In the genomic region with DNA sequence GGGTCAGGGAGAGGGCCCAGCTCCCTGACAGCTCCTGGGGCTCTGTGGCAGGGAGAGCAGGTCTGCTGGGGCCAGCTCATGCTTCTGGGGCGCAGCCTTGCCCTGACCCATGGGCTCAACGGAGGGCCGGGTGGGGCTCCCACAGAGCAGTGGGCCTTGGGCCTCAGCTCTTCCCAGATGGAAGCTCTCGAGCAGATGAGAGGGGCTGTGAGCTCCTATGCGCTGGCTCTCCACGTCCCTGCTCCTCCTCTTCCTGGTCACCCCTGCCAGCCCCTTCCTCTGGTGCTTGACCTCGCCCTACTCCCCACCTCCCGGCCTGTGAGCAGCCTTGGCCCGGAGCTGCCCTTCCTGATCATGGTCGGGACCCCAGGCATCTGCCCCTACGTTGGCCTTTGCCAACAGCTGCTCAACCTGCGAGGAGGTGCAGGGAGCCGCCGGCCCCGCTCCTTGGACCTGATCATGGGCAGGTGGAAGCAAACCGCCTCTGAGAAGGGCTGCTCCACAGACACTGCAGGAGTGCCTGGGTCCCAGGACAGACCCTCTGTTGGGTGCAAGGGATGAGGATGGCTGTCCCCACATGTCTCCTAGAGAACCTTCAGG, we compare ENCODE assay signal across 24 cellular contexts. TPM values are rescaled to one million over a fixed set of nuclear protein-coding genes. Genes with fewer than 3 reads are reported as not detected.
DNase-seq lines count a peak whose midpoint lies in the region; ATAC-seq, FAIRE-seq and TF ChIP-seq lines count a peak whose summit lies in the region.
"Had no signal": no experiment of that assay in that cellular context is flagged by ENCODE, and none has a peak within 500 bp of the region (broad histone marks: within the 10 kb centered on the region; RNA-seq: fewer than 3 reads in every experiment).

No MANE protein-coding gene starts in this region.

- no peaks in the 10 kb centered on the region for H3K9me3 Mint-ChIP-seq in activated CD8-positive, alpha-beta memory T cell treated with anti-CD3 and anti-CD28 coated beads, Interleukin-2, amount 10 ng/mL, durations not matched to agents 7 days and 5 days (ENCODE audit: low read depth)
- no peaks in the 10 kb centered on the region for H3K9me3 Mint-ChIP-seq in CD4-positive, CD25-positive, alpha-beta regulatory T cell
- H3K9me3 Mint-ChIP-seq in activated CD8-positive, alpha-beta T cell treated with anti-CD3 and anti-CD28 coated beads for 36 hours = no peaks in the 10 kb centered on the region
- H3K9me3 Mint-ChIP-seq in endodermal cell = no peaks in the 10 kb centered on the region
- H3K9me3 Mint-ChIP-seq: activated CD4-positive, alpha-beta T cell treated with anti-CD3 and anti-CD28 coated beads, Interleukin-2, amount 10 ng/mL, durations not matched to agents 7 days and 5 days; nephron had no signal

- H3K27ac Mint-ChIP-seq in activated CD8-positive, alpha-beta memory T cell treated with anti-CD3 and anti-CD28 coated beads, Interleukin-2, amount 10 ng/mL, durations not matched to agents 7 days and 5 days = peak overlapping the region; percentile 74
- H3K27ac Mint-ChIP-seq in CD4-positive, CD25-positive, alpha-beta regulatory T cell = peak overlapping the region in 1 of 3 donors; percentile 48
- H3K27ac Mint-ChIP-seq in activated CD8-positive, alpha-beta T cell treated with anti-CD3 and anti-CD28 coated beads for 36 hours = peak overlapping the region; percentile 95
- H3K27ac Mint-ChIP-seq in endodermal cell = no peak overlapping the region

- H3K9ac ChIP-seq in keratinocyte (ENCODE audit: control insufficient read depth, extremely low read depth, insufficient read depth, low read length) (peak overlapping the region; percentile 28), endodermal cell (ENCODE audit: extremely low read depth, low read length, poor library complexity, severe bottlenecking) (no peak overlapping the region)
- H3K9ac ChIP-seq: GM23248 had no signal

- TF ChIP-seq CTCF in activated CD8-positive, alpha-beta T cell treated with anti-CD3 and anti-CD28 coated beads for 36 hours (IDR thresholded peaks at IDR 0.05) = no peak
- TF ChIP-seq CTCF in keratinocyte (optimal IDR thresholded peaks at IDR 0.05 in 1 of 3, IDR thresholded peaks at IDR 0.05 in 1 of 3, conservative IDR thresholded peaks at IDR 0.05 in 1 of 3; ENCODE audit: extremely low read depth in 1 of 3, insufficient read depth in 2 of 3, low read length in 3 of 3) = no peak
- TF ChIP-seq CTCF in endodermal cell (conservative IDR thresholded peaks at IDR 0.05) = no peak

- no peak overlapping the region for H3K4me3 ChIP-seq in CD4-positive, CD25-positive, alpha-beta regulatory T cell (ENCODE audit: low read depth, low read length)
- H3K4me3 ChIP-seq in keratinocyte (ENCODE audit: control insufficient read depth in 2 of 3, extremely low read depth in 1 of 3, insufficient read depth in 2 of 3, low read depth in 1 of 3, low read length in 3 of 3) (no peak overlapping the region), endodermal cell (ENCODE audit: low read length) (no peak overlapping the region)
- H3K4me3 ChIP-seq: A549, GM23248, right lobe of liver, thoracic aorta had no signal

- CTCF ChIA-PET in activated CD8-positive, alpha-beta memory T cell treated with anti-CD3 and anti-CD28 coated beads, Interleukin-2, amount 10 ng/mL, durations not matched to agents 7 days and 5 days (lab: Charles Lee) = interaction anchor here (0.8 to 2.3 kb wide), 6 partner anchors 114 to 306 kb away, joined by 3 to 18 read pairs (median 6); no protein-coding TSS in a partner anchor
- CTCF ChIA-PET in activated CD8-positive, alpha-beta T cell treated with anti-CD3 and anti-CD28 coated beads for 36 hours (lab: Charles Lee) = interaction anchor here (0.8 to 1.6 kb wide), 3 partner anchors 114 to 305 kb away, joined by 3 to 10 read pairs (median 3); no protein-coding TSS in a partner anchor

- H3K36me3 ChIP-seq in CD4-positive, CD25-positive, alpha-beta regulatory T cell (ENCODE audit: control insufficient read depth, insufficient read depth, low read length) = no peaks in the 10 kb centered on the region
- no peaks in the 10 kb centered on the region for H3K36me3 ChIP-seq in keratinocyte (ENCODE audit: control insufficient read depth in 2 of 2, extremely low read depth in 1 of 2, insufficient read depth in 2 of 2, low read length in 2 of 2)
- no peaks in the 10 kb centered on the region for H3K36me3 ChIP-seq in endodermal cell (ENCODE audit: control insufficient read depth, insufficient read depth, low read length)
- H3K36me3 ChIP-seq: right lobe of liver, thoracic aorta had no signal

- peaks cover 24% of the 10 kb centered on the region for H3K4me1 Mint-ChIP-seq in activated CD8-positive, alpha-beta memory T cell treated with anti-CD3 and anti-CD28 coated beads, Interleukin-2, amount 10 ng/mL, durations not matched to agents 7 days and 5 days
- peaks cover 0 to 31% (median 16%) of the 10 kb centered on the region in 4 donors for H3K4me1 Mint-ChIP-seq in CD4-positive, CD25-positive, alpha-beta regulatory T cell
- H3K4me1 Mint-ChIP-seq in activated CD8-positive, alpha-beta T cell treated with anti-CD3 and anti-CD28 coated beads for 36 hours (ENCODE audit: low read depth) = peaks cover 31% of the 10 kb centered on the region
- H3K4me1 Mint-ChIP-seq in endodermal cell = peaks cover 7% of the 10 kb centered on the region

- H2AFZ ChIP-seq in keratinocyte (ENCODE audit: control insufficient read depth, low read length) = no peak overlapping the region
- H2AFZ ChIP-seq: GM23248 had no signal

- no peaks in the 10 kb centered on the region for H3K9me1 ChIP-seq in keratinocyte (ENCODE audit: control insufficient read depth, extremely low read depth, insufficient read depth, low read length)

- H3K4me3 Mint-ChIP-seq in activated CD8-positive, alpha-beta memory T cell treated with anti-CD3 and anti-CD28 coated beads, Interleukin-2, amount 10 ng/mL, durations not matched to agents 7 days and 5 days = no peak overlapping the region
- H3K4me3 Mint-ChIP-seq in CD4-positive, CD25-positive, alpha-beta regulatory T cell = no peak overlapping the region
- H3K4me3 Mint-ChIP-seq in activated CD8-positive, alpha-beta T cell treated with anti-CD3 and anti-CD28 coated beads for 36 hours = peak overlapping the region; percentile 63
- no peak overlapping the region for H3K4me3 Mint-ChIP-seq in endodermal cell
- H3K4me3 Mint-ChIP-seq: activated CD4-positive, alpha-beta T cell treated with anti-CD3 and anti-CD28 coated beads, Interleukin-2, amount 10 ng/mL, durations not matched to agents 7 days and 5 days; IgD-negative memory B cell; nephron had no signal

- H3K9me3 ChIP-seq in CD4-positive, CD25-positive, alpha-beta regulatory T cell (ENCODE audit: control insufficient read depth in 2 of 2, low read length in 2 of 2) = no peaks in the 10 kb centered on the region
- H3K9me3 ChIP-seq in keratinocyte (ENCODE audit: control insufficient read depth, low read depth, low read length) (no peaks in the 10 kb centered on the region), endodermal cell (ENCODE audit: control insufficient read depth, low read length) (no peaks in the 10 kb centered on the region)
- H3K9me3 ChIP-seq: A549, right lobe of liver, thoracic aorta had no signal

- dilution Hi-C loops in keratinocyte (cut with MboI; ENCODE audit: extremely low pct_ligation_motif_present, low sequenced_read_pairs) = no loop called here

- FAIRE-seq in keratinocyte (lab: Jason Lieb, UNC) (no peak), frontal cortex (lab: Jason Lieb, UNC) (no peak)
- FAIRE-seq: A549 had no signal

- H3K27ac ChIP-seq in CD4-positive, CD25-positive, alpha-beta regulatory T cell (ENCODE audit: insufficient read depth, low read length, poor library complexity, severe bottlenecking) = peak overlapping the region; percentile 56
- no peak overlapping the region for H3K27ac ChIP-seq in keratinocyte (ENCODE audit: control insufficient read depth, insufficient read depth, low read length)
- H3K27ac ChIP-seq in endodermal cell (ENCODE audit: low read depth, low read length) = no peak overlapping the region
- H3K27ac ChIP-seq: C4-2B, epithelial cell of prostate, GM23248, right lobe of liver, thoracic aorta had no signal

- no peak overlapping the region for H3K4me2 ChIP-seq in keratinocyte (ENCODE audit: control insufficient read depth, extremely low read depth, insufficient read depth, low read depth, low read length)

- no peaks in the 10 kb centered on the region for H3K79me2 ChIP-seq in keratinocyte (ENCODE audit: control insufficient read depth, insufficient read depth, low read length)

- intact Hi-C loops in activated CD8-positive, alpha-beta T cell treated with anti-CD3 and anti-CD28 coated beads for 36 hours (cut with micrococcal nuclease) = loop anchor here (5.0 kb wide), 2 partner anchors 115 to 290 kb away; no protein-coding TSS in a partner anchor

- peaks cover 2% of the 10 kb centered on the region for H3K36me3 Mint-ChIP-seq in activated CD8-positive, alpha-beta memory T cell treated with anti-CD3 and anti-CD28 coated beads, Interleukin-2, amount 10 ng/mL, durations not matched to agents 7 days and 5 days
- no peaks in the 10 kb centered on the region for H3K36me3 Mint-ChIP-seq in CD4-positive, CD25-positive, alpha-beta regulatory T cell
- H3K36me3 Mint-ChIP-seq in activated CD8-positive, alpha-beta T cell treated with anti-CD3 and anti-CD28 coated beads for 36 hours (ENCODE audit: low read depth) = no peaks in the 10 kb centered on the region
- H3K36me3 Mint-ChIP-seq in endodermal cell (ENCODE audit: low read depth) = no peaks in the 10 kb centered on the region
- H3K36me3 Mint-ChIP-seq: IgD-negative memory B cell had no signal

- POLR2A ChIA-PET in activated CD8-positive, alpha-beta T cell treated with anti-CD3 and anti-CD28 coated beads for 36 hours (lab: Charles Lee) = interaction anchor here (0.6 to 1.2 kb wide), 4 partner anchors 15 to 138 kb away, joined by 3 to 4 read pairs (median 3); no protein-coding TSS in a partner anchor

- H4K20me1 ChIP-seq in keratinocyte (ENCODE audit: control insufficient read depth, extremely low read depth, insufficient read depth, low read length) = no peaks in the 10 kb centered on the region

- DNase-seq in activated CD8-positive, alpha-beta memory T cell treated with anti-CD3 and anti-CD28 coated beads, Interleukin-2, amount 10 ng/mL, durations not matched to agents 7 days and 5 days = no peak
- no peak for DNase-seq in activated CD8-positive, alpha-beta memory T cell treated with anti-CD3 and anti-CD28 coated beads, Interleukin-2, amount 50 U/mL, for 48 hours
- DNase-seq in CD4-positive, CD25-positive, alpha-beta regulatory T cell = no peak
- no peak for DNase-seq in activated CD8-positive, alpha-beta T cell treated with anti-CD3 and anti-CD28 coated beads for 36 hours
- DNase-seq in keratinocyte (ENCODE audit: low read depth, low spot score) (no peak), hypothalamus (lab: John Stamatoyannopoulos, UW) (no peak), endodermal cell (no peak), frontal cortex (ENCODE audit: low spot score in 2 of 2) (no peak)
- DNase-seq: anterior cingulate cortex, caudate nucleus, NCI-H1417 treated with DMSO at 0.1 percent for 48 hours, NCI-H526, right lobe of liver had no signal

- H3K27me3 ChIP-seq in CD4-positive, CD25-positive, alpha-beta regulatory T cell (ENCODE audit: control insufficient read depth, insufficient read depth, low read length) = no peaks in the 10 kb centered on the region
- peaks cover 7% of the 10 kb centered on the region for H3K27me3 ChIP-seq in keratinocyte (ENCODE audit: control insufficient read depth, extremely low read depth, insufficient read depth, low read length)
- peaks cover 5% of the 10 kb centered on the region for H3K27me3 ChIP-seq in endodermal cell (ENCODE audit: control insufficient read depth, insufficient read depth, low read length, poor library complexity, severe bottlenecking)
- H3K27me3 ChIP-seq: right lobe of liver had no signal

- no peak for ATAC-seq in activated CD8-positive, alpha-beta memory T cell treated with anti-CD3 and anti-CD28 coated beads, Interleukin-2, amount 10 ng/mL, durations not matched to agents 7 days and 5 days
- ATAC-seq in CD4-positive, CD25-positive, alpha-beta regulatory T cell (ENCODE audit: low read depth in 2 of 2) = no peak
- ATAC-seq in activated CD8-positive, alpha-beta T cell treated with anti-CD3 and anti-CD28 coated beads for 36 hours = no peak

- peaks cover 17% of the 10 kb centered on the region for H3K4me1 ChIP-seq in CD4-positive, CD25-positive, alpha-beta regulatory T cell (ENCODE audit: control insufficient read depth, insufficient read depth, low read length, poor library complexity, severe bottlenecking)
- H3K4me1 ChIP-seq in keratinocyte (ENCODE audit: control insufficient read depth, extremely low read depth, insufficient read depth, low read length) = peaks cover 20% of the 10 kb centered on the region
- peaks cover 9% of the 10 kb centered on the region for H3K4me1 ChIP-seq in endodermal cell (ENCODE audit: control insufficient read depth, insufficient read depth, low read length)
- H3K4me1 ChIP-seq: right lobe of liver had no signal

- H3K27me3 Mint-ChIP-seq in activated CD8-positive, alpha-beta memory T cell treated with anti-CD3 and anti-CD28 coated beads, Interleukin-2, amount 10 ng/mL, durations not matched to agents 7 days and 5 days = no peaks in the 10 kb centered on the region
- no peaks in the 10 kb centered on the region for H3K27me3 Mint-ChIP-seq in CD4-positive, CD25-positive, alpha-beta regulatory T cell
- H3K27me3 Mint-ChIP-seq in activated CD8-positive, alpha-beta T cell treated with anti-CD3 and anti-CD28 coated beads for 36 hours = no peaks in the 10 kb centered on the region
- H3K27me3 Mint-ChIP-seq in endodermal cell (ENCODE audit: insufficient read depth) = no peaks in the 10 kb centered on the region
- H3K27me3 Mint-ChIP-seq: activated CD4-positive, alpha-beta T cell treated with anti-CD3 and anti-CD28 coated beads, Interleukin-2, amount 10 ng/mL, durations not matched to agents 7 days and 5 days; IgD-negative memory B cell had no signal

- WGBS in endodermal cell (ENCODE audit: insufficient coverage in 1 of 2, insufficient read length in 1 of 2), 2 experiments = 88 to 91% methylated on average over 7 to 16 of the region's 16 CpGs

RNA-seq across cellular contexts. Expression of a gene that starts 26.8 kb away (rescaled TPM):
- not detected for total RNA-seq in activated CD8-positive, alpha-beta memory T cell treated with anti-CD3 and anti-CD28 coated beads, Interleukin-2, amount 10 ng/mL, durations not matched to agents 7 days and 5 days
- not detected for total RNA-seq in CD4-positive, CD25-positive, alpha-beta regulatory T cell
- not detected for polyA plus RNA-seq in CD4-positive, CD25-positive, alpha-beta regulatory T cell
- not detected for total RNA-seq in activated CD8-positive, alpha-beta T cell treated with anti-CD3 and anti-CD28 coated beads for 36 hours
- polyA plus RNA-seq in keratinocyte = not detected in 3 replicates
- polyA plus RNA-seq in keratinocyte (2011; ENCODE audit: low read depth) = not detected
- not detected in 2 replicates for polyA plus RNA-seq in keratinocyte (2011; cell fraction: cytosol; rRNA removed)
- not detected in 2 replicates for polyA plus RNA-seq in keratinocyte (2011; cell fraction: nucleus; rRNA removed)
- not detected in 2 replicates for polyA plus RNA-seq in keratinocyte (2012; ENCODE audit: low replicate concordance)
- not detected in 3 replicates for polyA minus RNA-seq in keratinocyte
- polyA minus RNA-seq in keratinocyte (2011; cell fraction: cytosol; rRNA and poly(A)+ RNA removed) = not detected
- polyA minus RNA-seq in keratinocyte (2011; cell fraction: nucleus; rRNA and poly(A)+ RNA removed) = not detected in 2 replicates
- 1 to 10 TPM; 2.5 to 6.7 TPM for total RNA-seq in endodermal cell
- polyA plus RNA-seq in endodermal cell (2013, experiment 1 of 2) = 0.75 TPM
- 0.75 TPM for polyA plus RNA-seq in endodermal cell (2013, experiment 2 of 2)
- total RNA-seq in frontal cortex = not detected
- total RNA-seq: activated CD4-positive, alpha-beta T cell treated with anti-CD3 and anti-CD28 coated beads, Interleukin-2, amount 10 ng/mL, durations not matched to agents 7 days and 5 days; dermis microvascular lymphatic vessel endothelial cell; GM23248; kidney epithelial cell; M059J had no signal
- polyA plus RNA-seq: GM23248, IgD-negative memory B cell had no signal
